8 cellular contexts compared by ENCODE assay signal in genomic region chr1:147600119-147601111, GRCh38. TPM values are rescaled to one million over a fixed set of nuclear protein-coding genes. Genes with fewer than 3 reads are reported as not detected.
DNase-seq lines count a peak whose midpoint lies in the region; ATAC-seq and TF ChIP-seq lines count a peak whose summit lies in the region.

No MANE protein-coding gene starts in this region.

- 0 out of 22 replicates have a peak, but pooled peaks cover 0 to under 1% (median 0%) of the 10 kb centered on the region in 11 experiments for H3K9me3 ChIP-seq in BLaER1 treated with 17β-estradiol and CSF1 and Interleukin-3, amounts not matched to agents 10 nM and 100 nM (replicated peaks in 1 of 11)
- no peaks in the 10 kb centered on the region for H3K9me3 ChIP-seq in Peyer's patch
- no peaks in the 10 kb centered on the region for H3K9me3 ChIP-seq in muscle layer of colon (ENCODE audit: low read length)

- H3K27me3 Mint-ChIP-seq in dendritic cell treated with granulocyte-macrophage colony-stimulating factor and Interleukin-4, amounts not matched to agents 40 ng/mL and 50 ng/mL, for 4 days = peaks cover 25% of the 10 kb centered on the region

- H3K36me3 Mint-ChIP-seq in dendritic cell treated with granulocyte-macrophage colony-stimulating factor and Interleukin-4, amounts not matched to agents 40 ng/mL and 50 ng/mL, for 4 days (ENCODE audit: low read depth) = peaks cover 16% of the 10 kb centered on the region

- intact Hi-C loops in dendritic cell treated with granulocyte-macrophage colony-stimulating factor and Interleukin-4, amounts not matched to agents 40 ng/mL and 50 ng/mL, for 4 days (cut with micrococcal nuclease) = loop anchor here (1.0 kb wide), 1 partner anchor 27 kb away; no protein-coding TSS in a partner anchor

- ATAC-seq in GM19351 (IDR thresholded peaks at IDR 0.05; ENCODE audit: unreplicated experiment) = peak; percentile 4
- no peak for ATAC-seq in HG03095 (IDR thresholded peaks at IDR 0.05; ENCODE audit: unreplicated experiment)

- peak overlapping the region; percentile 73 to 88 (median 84); a peak in 21 of 22 replicates for H3K9ac ChIP-seq in BLaER1 treated with 17β-estradiol and CSF1 and Interleukin-3, amounts not matched to agents 10 nM and 100 nM
- no peak overlapping the region for H3K9ac ChIP-seq in muscle layer of colon (ENCODE audit: low read length)

- peak overlapping the region; percentile 37 to 90 (median 80); a peak in 20 of 22 replicates for H3K27ac ChIP-seq in BLaER1 treated with 17β-estradiol and CSF1 and Interleukin-3, amounts not matched to agents 10 nM and 100 nM
- peak overlapping the region; percentile 83 to 90 (median 86) for H3K27ac ChIP-seq in Peyer's patch
- peak overlapping the region; percentile 57 for H3K27ac ChIP-seq in muscle layer of colon (ENCODE audit: low read depth, low read length)

- peak overlapping the region; percentile 73 for H3K27ac Mint-ChIP-seq in dendritic cell treated with granulocyte-macrophage colony-stimulating factor and Interleukin-4, amounts not matched to agents 40 ng/mL and 50 ng/mL, for 4 days

- peaks cover 10 to 31% (median 14%) of the 10 kb centered on the region in 11 experiments; a peak in 20 of 22 replicates for H3K27me3 ChIP-seq in BLaER1 treated with 17β-estradiol and CSF1 and Interleukin-3, amounts not matched to agents 10 nM and 100 nM
- no peaks in the 10 kb centered on the region for H3K27me3 ChIP-seq in Peyer's patch
- H3K27me3 ChIP-seq in muscle layer of colon (ENCODE audit: control insufficient read depth in 1 of 2, insufficient read depth in 2 of 2, low read length in 2 of 2) = no peaks in the 10 kb centered on the region

- H3K36me3 ChIP-seq in BLaER1 treated with 17β-estradiol and CSF1 and Interleukin-3, amounts not matched to agents 10 nM and 100 nM = peaks cover 0 to 12% (median 7%) of the 10 kb centered on the region in 11 experiments; a peak in 15 of 22 replicates
- no peaks in the 10 kb centered on the region for H3K36me3 ChIP-seq in Peyer's patch
- H3K36me3 ChIP-seq in muscle layer of colon (ENCODE audit: insufficient read depth, low read length) = no peaks in the 10 kb centered on the region

- peak overlapping the region; percentile 60 to 80 (median 70) for H3K4me3 ChIP-seq in BLaER1 treated with 17β-estradiol and CSF1 and Interleukin-3, amounts not matched to agents 10 nM and 100 nM
- H3K4me3 ChIP-seq in Peyer's patch = peak overlapping the region; percentile 66 to 97 (median 78)
- H3K4me3 ChIP-seq in muscle layer of colon (ENCODE audit: low read depth in 1 of 2, low read length in 2 of 2) = peak overlapping the region; percentile 31 to 64

- DNase-seq in Peyer's patch (no peak), NCI-H2081 treated with DMSO at 0.1 percent for 48 hours (lab: John Stamatoyannopoulos, UW) (no peak), GOT3 (lab: John Stamatoyannopoulos, UW) (no peak)

- peaks cover 8 to 51% (median 35%) of the 10 kb centered on the region in 10 experiments for H3K4me1 ChIP-seq in BLaER1 treated with 17β-estradiol and CSF1 and Interleukin-3, amounts not matched to agents 10 nM and 100 nM
- peaks cover 0 to 8% (median 2%) of the 10 kb centered on the region in 4 donors for H3K4me1 ChIP-seq in Peyer's patch
- peaks cover 27% of the 10 kb centered on the region for H3K4me1 ChIP-seq in muscle layer of colon (ENCODE audit: insufficient read depth, low read length)

- H3K4me1 Mint-ChIP-seq in dendritic cell treated with granulocyte-macrophage colony-stimulating factor and Interleukin-4, amounts not matched to agents 40 ng/mL and 50 ng/mL, for 4 days (ENCODE audit: low read depth) = peaks cover 31% of the 10 kb centered on the region

- no peaks in the 10 kb centered on the region for H4K20me1 ChIP-seq in BLaER1 treated with 17β-estradiol and CSF1 and Interleukin-3, amounts not matched to agents 10 nM and 100 nM

- H3K4me2 ChIP-seq in BLaER1 treated with 17β-estradiol and CSF1 and Interleukin-3, amounts not matched to agents 10 nM and 100 nM = peak overlapping the region; percentile 81 to 98 (median 96)

- H3K4me3 Mint-ChIP-seq in dendritic cell treated with granulocyte-macrophage colony-stimulating factor and Interleukin-4, amounts not matched to agents 40 ng/mL and 50 ng/mL, for 4 days = peak overlapping the region; percentile 82

- TF ChIP-seq POLR2A in Peyer's patch (IDR thresholded peaks at IDR 0.05) = no peak

- peak in 2 of 6 experiments; percentile 28 to 35 for TF ChIP-seq CTCF in Peyer's patch (IDR thresholded peaks at IDR 0.05)

- no peaks in the 10 kb centered on the region for H3K9me3 Mint-ChIP-seq in dendritic cell treated with granulocyte-macrophage colony-stimulating factor and Interleukin-4, amounts not matched to agents 40 ng/mL and 50 ng/mL, for 4 days

RNA-seq across cellular contexts. Expression of gene BCL9, which starts 59.1 kb away (rescaled TPM):
- 10 to 100 TPM in 3 of 4 donors, 1 to 10 TPM in 1; 5.0 to 14.3 (median 13.4) TPM for total RNA-seq in Peyer's patch
